In the genomic region with DNA sequence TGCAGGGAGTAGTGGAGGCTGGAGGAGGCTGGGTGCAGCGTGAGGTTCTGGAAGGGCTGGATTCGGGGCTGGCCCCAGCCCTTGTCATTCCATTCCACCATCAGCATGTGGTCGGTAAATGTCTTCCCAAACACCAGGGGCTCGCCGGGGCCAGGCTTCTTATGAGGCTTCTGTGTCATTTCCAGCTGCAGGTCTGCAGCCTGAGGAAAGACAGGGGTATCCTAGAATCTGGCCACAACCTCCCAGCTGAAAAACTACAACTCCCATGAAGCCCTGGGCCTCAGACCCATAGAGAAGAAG, we compare ENCODE assay signal across 6 cellular contexts. TPM values are rescaled to one million over a fixed set of nuclear protein-coding genes. Genes with fewer than 3 reads are reported as not detected.
DNase-seq lines count a peak whose midpoint lies in the region; ATAC-seq and TF ChIP-seq lines count a peak whose summit lies in the region.

No MANE protein-coding gene starts in this region.

- no peaks in the 10 kb centered on the region for H3K27me3 ChIP-seq in prostate gland (replicated peaks; ENCODE audit: insufficient read depth)

- DNase-seq in GM10248 (ENCODE audit: extremely low spot score): peak; percentile 75
- DNase-seq in kidney tubule cell (ENCODE audit: low spot score): peak; percentile 48
- no peak for DNase-seq in prostate gland (ENCODE audit: low spot score)

- no peaks in the 10 kb centered on the region for H3K36me3 ChIP-seq in prostate gland

- intact Hi-C loops in prostate gland (cut with DNase I): no loop called here

- no peak overlapping the region for H3K4me3 Mint-ChIP-seq in T-helper 1 cell treated with Interleukin-12 subunit alpha and Interleukin-12 subunit beta and Interleukin-4 antibody, amounts not matched to agents 30 μg/mL and 1 μg/mL, for 36 hours

- H3K27me3 Mint-ChIP-seq in T-helper 1 cell treated with Interleukin-12 subunit alpha and Interleukin-12 subunit beta and Interleukin-4 antibody, amounts not matched to agents 30 μg/mL and 1 μg/mL, for 36 hours (ENCODE audit: low read depth): no peaks in the 10 kb centered on the region

- 67% methylated on average over 5 of the region's 5 CpGs for WGBS in prostate gland

- no peaks in the 10 kb centered on the region for H3K9me3 ChIP-seq in prostate gland

- CTCF ChIA-PET in GM10248 (lab: Yijun Ruan, JAX): interaction anchor here (1.1 to 5.3 kb wide), 8 partner anchors 11 to 187 kb away, joined by 3 to 44 read pairs (median 8); a partner anchor contains a TSS

- H3K9me3 Mint-ChIP-seq in T-helper 1 cell treated with Interleukin-12 subunit alpha and Interleukin-12 subunit beta and Interleukin-4 antibody, amounts not matched to agents 30 μg/mL and 1 μg/mL, for 36 hours: no peaks in the 10 kb centered on the region

- peak overlapping the region; percentile 8 for H3K27ac Mint-ChIP-seq in T-helper 1 cell treated with Interleukin-12 subunit alpha and Interleukin-12 subunit beta and Interleukin-4 antibody, amounts not matched to agents 30 μg/mL and 1 μg/mL, for 36 hours

- H3K36me3 Mint-ChIP-seq in T-helper 1 cell treated with Interleukin-12 subunit alpha and Interleukin-12 subunit beta and Interleukin-4 antibody, amounts not matched to agents 30 μg/mL and 1 μg/mL, for 36 hours (ENCODE audit: low read depth): peaks cover 1% of the 10 kb centered on the region

- POLR2A ChIA-PET in GM10248 (lab: Yijun Ruan, JAX): interaction anchor here (0.6 to 0.8 kb wide), 2 partner anchors 32 to 66 kb away, joined by 3 to 5 read pairs; a partner anchor contains a TSS

- peaks cover 12% of the 10 kb centered on the region for H3K4me1 Mint-ChIP-seq in T-helper 1 cell treated with Interleukin-12 subunit alpha and Interleukin-12 subunit beta and Interleukin-4 antibody, amounts not matched to agents 30 μg/mL and 1 μg/mL, for 36 hours (ENCODE audit: low read depth)

- TF ChIP-seq POLR2A in prostate gland (IDR thresholded peaks at IDR 0.05): no peak

- no peak for TF ChIP-seq CTCF in GM10248 (IDR thresholded peaks at IDR 0.05; ENCODE audit: control extremely low read depth, extremely low read depth, low read depth, missing control alignments)
- no peak for TF ChIP-seq CTCF in prostate gland (IDR thresholded peaks at IDR 0.05)

- no peak for ATAC-seq in HG03095 (IDR thresholded peaks at IDR 0.05; ENCODE audit: unreplicated experiment)
- no peak for ATAC-seq in GM21825 (IDR thresholded peaks at IDR 0.05; ENCODE audit: unreplicated experiment)

- H3K27ac ChIP-seq in prostate gland: no peak overlapping the region

- H3K4me3 ChIP-seq in prostate gland: no peak overlapping the region

- no peaks in the 10 kb centered on the region for H3K4me1 ChIP-seq in prostate gland (replicated peaks)

RNA-seq across cellular contexts. Expression of a gene that starts 4.4 kb away (rescaled TPM):
- 10 to 100 TPM; 71.8 to 92.0 TPM for total RNA-seq in prostate gland

RNA-seq across cellular contexts. Expression of a gene that starts 29.8 kb away (rescaled TPM):
- 10 to 100 TPM; 11.0 to 11.2 TPM for total RNA-seq in prostate gland

RNA-seq across cellular contexts. Expression of a gene that starts 51.1 kb away (rescaled TPM):
- not detected for total RNA-seq in prostate gland

RNA-seq across cellular contexts. Expression of a gene that starts 54.0 kb away (rescaled TPM):
- 1 to 10 TPM; 2.1 to 4.1 TPM for total RNA-seq in prostate gland

RNA-seq across cellular contexts. Expression of a gene that starts 59.8 kb away (rescaled TPM):
- 1 to 10 TPM in 1 of 2 donors, not detected in 1; 6.4 TPM for total RNA-seq in prostate gland
